9 cellular contexts compared by ENCODE assay signal in the genomic region with DNA sequence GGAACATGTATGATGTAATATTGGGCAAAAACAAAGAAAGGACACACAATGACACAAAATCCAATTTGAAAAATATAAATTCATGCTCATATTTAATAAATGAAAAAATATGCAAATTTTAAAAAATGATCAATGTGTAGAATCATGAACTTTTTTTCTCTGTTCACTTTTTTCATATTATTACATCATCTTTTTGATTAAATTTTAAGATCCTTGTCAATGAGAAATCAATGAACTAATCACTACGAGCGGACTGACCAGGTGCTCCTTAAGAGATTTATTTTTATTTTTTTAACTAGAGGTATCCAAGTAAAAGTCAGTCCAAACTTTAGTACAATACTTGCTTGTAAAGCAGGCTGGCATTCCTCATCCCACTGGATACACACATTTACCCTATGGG.
"Had no signal": no experiment of that assay in that cellular context is flagged by ENCODE, and none has a peak within 500 bp of the region (broad histone marks: within the 10 kb centered on the region; RNA-seq: fewer than 3 reads in every experiment).

No MANE protein-coding gene starts in this region.

- H3K4me3 ChIP-seq: GM23248, HAP-1 had no signal

- H3K4me3 Mint-ChIP-seq: HFFc6, IgD-negative memory B cell had no signal

- H3K27ac Mint-ChIP-seq: HFFc6, IgD-negative memory B cell had no signal

- ATAC-seq: HCT116 had no signal

- H2AFZ ChIP-seq: GM23248 had no signal

- H3K9me3 Mint-ChIP-seq: HFFc6, IgD-negative memory B cell had no signal

- H3K9me3 ChIP-seq: HAP-1 had no signal

- H3K9ac ChIP-seq: GM23248 had no signal

- DNase-seq: GM23248, GOT3, H7, HFFc6, KG1 had no signal

- H3K4me1 ChIP-seq: HAP-1 had no signal

- H3K27ac ChIP-seq: GM23248, HL-60 had no signal
